In the genomic region with DNA sequence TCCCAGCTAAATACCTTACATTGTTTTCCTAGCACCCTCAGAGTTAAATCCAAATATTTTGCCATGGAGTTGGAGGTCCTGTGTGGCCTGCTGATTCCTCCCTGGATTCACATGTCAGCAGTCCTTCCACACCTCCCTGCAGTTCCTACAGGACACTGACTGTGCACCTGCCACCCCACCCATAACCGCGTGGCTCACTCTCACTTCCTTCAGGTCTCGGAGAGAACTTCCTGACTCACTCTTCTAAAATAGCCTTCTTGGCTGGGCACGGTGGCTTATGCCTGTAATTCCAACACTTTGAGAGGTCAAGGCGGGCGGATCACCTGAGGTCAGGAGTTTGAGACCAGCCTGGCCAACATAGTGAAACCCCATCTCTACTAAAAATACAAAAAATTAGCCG, we compare ENCODE assay signal across 19 cellular contexts. TPM values are rescaled to one million over a fixed set of nuclear protein-coding genes. Genes with fewer than 3 reads are reported as not detected.
DNase-seq lines count a peak whose midpoint lies in the region; ATAC-seq and TF ChIP-seq lines count a peak whose summit lies in the region.
"Had no signal": no experiment of that assay in that cellular context is flagged by ENCODE, and none has a peak within 500 bp of the region (broad histone marks: within the 10 kb centered on the region; RNA-seq: fewer than 3 reads in every experiment).

No MANE protein-coding gene starts in this region.

- H3K27ac ChIP-seq in OCI-LY7 (ENCODE audit: low read depth, low read length, poor library complexity, severe bottlenecking) = peak overlapping the region; percentile 48
- no peak overlapping the region for H3K27ac ChIP-seq in transverse colon
- H3K27ac ChIP-seq: HL-60, PC-9 had no signal

- POLR2A ChIA-PET in OCI-LY7 (lab: Charles Lee) = interaction anchor here (0.7 kb wide), 1 partner anchor 10 kb away, joined by 3 read pairs; no protein-coding TSS in a partner anchor

- H3K4me1 ChIP-seq in OCI-LY7 (ENCODE audit: insufficient read depth, low read length, poor library complexity, severe bottlenecking) (peaks cover 26% of the 10 kb centered on the region), transverse colon (no peaks in the 10 kb centered on the region)

- H3K36me3 ChIP-seq in OCI-LY7 (ENCODE audit: insufficient read depth, low read length) = no peaks in the 10 kb centered on the region; the same call in 1 of the 2 replicates
- no peaks in the 10 kb centered on the region for H3K36me3 ChIP-seq in transverse colon

- peak; percentile 82 for ATAC-seq in esophagus mucosa
- ATAC-seq in GM21360 (IDR thresholded peaks at IDR 0.05; ENCODE audit: unreplicated experiment) = no peak
- no peak for ATAC-seq in HG02938 (IDR thresholded peaks at IDR 0.05; ENCODE audit: unreplicated experiment)
- ATAC-seq: T-helper 17 cell had no signal

- intact Hi-C loops in OCI-LY7 (cut with micrococcal nuclease; ENCODE audit: unreplicated experiment) (no loop called here), transverse colon (cut with DNase I; ENCODE audit: low total_unique reads) (no loop called here)

- H3K9me3 ChIP-seq in OCI-LY7 (ENCODE audit: low read length) (peaks cover 8% of the 10 kb centered on the region; the same call in 1 of the 2 replicates), transverse colon (no peaks in the 10 kb centered on the region)
- H3K9me3 ChIP-seq: SK-N-SH had no signal

- peak overlapping the region; percentile 15 for H3K4me3 ChIP-seq in OCI-LY7 (ENCODE audit: low read depth, low read length, poor library complexity, severe bottlenecking)
- no peak overlapping the region for H3K4me3 ChIP-seq in transverse colon
- H3K4me3 ChIP-seq: PC-9 had no signal

- DNase-seq in OCI-LY7 (ENCODE audit: low spot score) (peak; percentile 41), transverse colon (peak; percentile 40), NCI-H2171 (lab: John Stamatoyannopoulos, UW) (no peak), immature natural killer cell (no peak)
- DNase-seq: KG1; NCI-H1417; NCI-H2081; NCI-H345; NCI-H526 treated with DMSO at 0.1 percent for 48 hours; NK-92 treated with Interleukin-12 subunit alpha and Interleukin-12 subunit beta, amount 100 ng/mL, for 24 hours; PC-9; Right ventricle myocardium superior; SK-N-SH; T-helper 17 cell had no signal

- H3K4me1 Mint-ChIP-seq in IgD-negative memory B cell (peaks cover 12 to 40% (median 20%) of the 10 kb centered on the region in 3 donors), immature natural killer cell (no peaks in the 10 kb centered on the region)

- no peak for TF ChIP-seq POLR2A in transverse colon (IDR thresholded peaks at IDR 0.05)

- H3K4me3 Mint-ChIP-seq in IgD-negative memory B cell (peak overlapping the region in 3 of 4 donors; percentile 64 to 77 (median 66)), immature natural killer cell (no peak overlapping the region)
- H3K4me3 Mint-ChIP-seq: T-helper 17 cell had no signal

- TF ChIP-seq EP300 in transverse colon (IDR thresholded peaks at IDR 0.05; ENCODE audit: low read depth) = no peak

- in situ Hi-C loops in transverse colon (cut with MboI; ENCODE audit: low pct_ligation_motif_present in 1 of 4, low pct_unique_long_range_greater_than_20kb in 1 of 4, low sequenced_read_pairs in 3 of 4) = no loop called here

- peak overlapping the region; percentile 29 for H3K4me2 ChIP-seq in OCI-LY7 (ENCODE audit: low read length)
- H3K4me2 ChIP-seq: PC-9, SK-N-SH had no signal

- H3K9me2 ChIP-seq in OCI-LY7 (ENCODE audit: insufficient read depth, low read length) = no peaks in the 10 kb centered on the region
- H3K9me2 ChIP-seq: SK-N-SH had no signal

- H3K27me3 Mint-ChIP-seq in IgD-negative memory B cell (peaks cover 4% of the 10 kb centered on the region), immature natural killer cell (ENCODE audit: low read depth in 3 of 3) (peaks cover 0 to 6% (median 6%) of the 10 kb centered on the region in 3 donors)

- H3K9me3 Mint-ChIP-seq in IgD-negative memory B cell (peaks cover 0 to 6% (median 2%) of the 10 kb centered on the region in 3 donors), immature natural killer cell (no peaks in the 10 kb centered on the region)

- H3K36me3 Mint-ChIP-seq in IgD-negative memory B cell (no peaks in the 10 kb centered on the region), immature natural killer cell (no peaks in the 10 kb centered on the region)

- H3K27ac Mint-ChIP-seq in IgD-negative memory B cell (peak overlapping the region in 1 of 3 donors; percentile 53), immature natural killer cell (no peak overlapping the region)
- H3K27ac Mint-ChIP-seq: T-helper 17 cell had no signal

- H2AFZ ChIP-seq in OCI-LY7 (ENCODE audit: low read length) = peak overlapping the region; percentile 78; the same call in 1 of the 2 replicates
- H2AFZ ChIP-seq: PC-9 had no signal

- WGBS in transverse colon (ENCODE audit: low coverage in 1 of 2), 2 donors = 64% methylated on average over 7 of the region's 7 CpGs; no CpG with 5 or more reads in 1 of the 2 donors

- CTCF ChIA-PET in OCI-LY7 (lab: Charles Lee; ENCODE audit: unreplicated experiment) = no interaction called here

- BruUV-seq in OCI-LY7 (replicated peaks; lab: Mats Ljungman, UMichigan) = no TSS peak

- no peaks in the 10 kb centered on the region for H3K27me3 ChIP-seq in transverse colon

- no peaks in the 10 kb centered on the region for H4K20me1 ChIP-seq in OCI-LY7 (ENCODE audit: insufficient read depth, low read length)

- TF ChIP-seq CTCF in OCI-LY7 (conservative IDR thresholded peaks at IDR 0.05; ENCODE audit: low read length) (no peak), transverse colon (IDR thresholded peaks at IDR 0.05) (no peak)

- no peaks in the 10 kb centered on the region for H3K79me2 ChIP-seq in OCI-LY7 (ENCODE audit: insufficient read depth, low read depth, low read length)

RNA-seq across cellular contexts. Expression of a gene that starts 8.4 kb away (rescaled TPM):
- polyA plus RNA-seq in IgD-negative memory B cell (79.0 TPM), immature natural killer cell (10 to 100 TPM; 52.7 to 89.0 (median 71.0) TPM)
- 40.2 and 43.9 TPM in 2 replicates for total RNA-seq in OCI-LY7 (2014; rRNA removed; shearing (Covaris generic))
- total RNA-seq in OCI-LY7 (2022) (73.3 and 80.8 TPM in 2 replicates), esophagus mucosa (34.4 TPM), transverse colon (100 to 1,000 TPM in 3 of 4 donors, 10 to 100 TPM in 1; 93.8 to 268 (median 130) TPM)

Comparison
In these comparisons a context has a peak if more than half of its experiments do, and no peak if none do; other contexts are left out.
1. H3K4me3 Mint-ChIP-seq: peak in IgD-negative memory B cell (3 of 4); none in immature natural killer cell (0 of 5).
2. DNase-seq: peak in OCI-LY7 (single experiment) and transverse colon (single experiment); none in NCI-H2171 (single experiment) and immature natural killer cell (0 of 3).